In genomic region chr10:99331207-99331803, GRCh38 we compare ENCODE assay signal across 11 cellular contexts. TPM values are rescaled to one million over a fixed set of nuclear protein-coding genes. Genes with fewer than 3 reads are reported as not detected.
DNase-seq lines count a peak whose midpoint lies in the region; ATAC-seq and TF ChIP-seq lines count a peak whose summit lies in the region.
"Had no signal": no experiment of that assay in that cellular context is flagged by ENCODE, and none has a peak within 500 bp of the region (broad histone marks: within the 10 kb centered on the region; RNA-seq: fewer than 3 reads in every experiment).

No MANE protein-coding gene starts in this region.

- WGBS in SK-N-SH (ENCODE audit: low lambda C conversion rate): 36% methylated on average over 5 of the region's 9 CpGs

- no peak for TF ChIP-seq RAD21 in SK-N-SH (IDR thresholded peaks at IDR 0.05; ENCODE audit: low read length)
- no peak for TF ChIP-seq RAD21 in neural cell (conservative IDR thresholded peaks at IDR 0.05)

- DNase-seq in SK-N-SH (no peak), M059J (ENCODE audit: low read depth) (peak; percentile 53), dedifferentiated amniotic fluid mesenchymal stem cell (ENCODE audit: extremely low spot score) (peak; percentile 30), NCI-H2171 treated with DMSO at 0.1 percent for 48 hours (lab: John Stamatoyannopoulos, UW) (no peak), NAMALWA (ENCODE audit: low spot score) (no peak), NCI-H2081 (lab: John Stamatoyannopoulos, UW) (no peak)
- DNase-seq: NCI-H1105; stimulated activated CD4-positive, alpha-beta T cell treated with anti-CD3 and anti-CD28 coated beads, Interleukin-4, amount 100 ng/mL, for 24 hours had no signal

- H4K20me1 ChIP-seq in SK-N-SH (ENCODE audit: insufficient read depth): no peaks in the 10 kb centered on the region
- no peaks in the 10 kb centered on the region for H4K20me1 ChIP-seq in neural cell (ENCODE audit: insufficient read depth)

- H3K4me3 ChIP-seq in SK-N-SH (ENCODE audit: low read depth in 2 of 2, low read length in 1 of 2): no peak overlapping the region
- H3K4me3 ChIP-seq in neural cell (ENCODE audit: low read length): peak overlapping the region; percentile 96

- H3K27ac ChIP-seq in SK-N-SH (ENCODE audit: low read depth in 2 of 2, low read length in 1 of 2) (no peak overlapping the region), neural cell (ENCODE audit: low read length) (no peak overlapping the region)
- H3K27ac ChIP-seq: parathyroid adenoma had no signal

- H3K79me2 ChIP-seq in SK-N-SH (ENCODE audit: insufficient read depth) (no peaks in the 10 kb centered on the region), neural cell (replicated peaks; ENCODE audit: insufficient read depth, low read length) (no peaks in the 10 kb centered on the region)
- H3K79me2 ChIP-seq: parathyroid adenoma had no signal

- CTCF ChIA-PET in SK-N-SH (lab: Yijun Ruan, JAX): interaction anchor here (0.8 kb wide), 1 partner anchor 10 kb away, joined by 3 read pairs; no protein-coding TSS in a partner anchor

- POLR2A ChIA-PET in SK-N-SH (lab: Yijun Ruan, JAX): no interaction called here

- H3K4me1 ChIP-seq in SK-N-SH (ENCODE audit: control insufficient read depth in 1 of 2, insufficient read depth in 2 of 2, low read depth in 1 of 2, low read length in 1 of 2): peaks cover 0 to 18% of the 10 kb centered on the region in 2 experiments; a peak in 1 of 4 replicates

- no peak for ATAC-seq in SK-N-SH treated with all-trans-retinoic acid at 6 μM for 48 hours

- H2AFZ ChIP-seq in SK-N-SH (ENCODE audit: low read depth) (no peak overlapping the region), neural cell (ENCODE audit: low read depth, low read length) (no peak overlapping the region)

- H3K9me2 ChIP-seq in SK-N-SH (no peaks in the 10 kb centered on the region), neural cell (ENCODE audit: insufficient read depth, low read length) (no peaks in the 10 kb centered on the region)

- H3K4me2 ChIP-seq in SK-N-SH (no peak overlapping the region), neural cell (ENCODE audit: low read length) (no peak overlapping the region)

- H3K9me3 ChIP-seq in SK-N-SH: no peaks in the 10 kb centered on the region
- H3K9me3 ChIP-seq in neural cell (ENCODE audit: low read length): no peaks in the 10 kb centered on the region

- no peak for TF ChIP-seq CTCF in SK-N-SH (IDR thresholded peaks at IDR 0.05)
- TF ChIP-seq CTCF in neural cell (IDR thresholded peaks at IDR 0.05; ENCODE audit: poor library complexity, severe bottlenecking): no peak

- peaks cover 27% of the 10 kb centered on the region for H3K27me3 ChIP-seq in SK-N-SH (ENCODE audit: insufficient read depth)
- peaks cover 34% of the 10 kb centered on the region for H3K27me3 ChIP-seq in neural cell (ENCODE audit: insufficient read depth, low read depth, low read length)

- H3K9ac ChIP-seq in SK-N-SH (no peak overlapping the region), neural cell (ENCODE audit: low read length) (no peak overlapping the region)
- H3K9ac ChIP-seq: parathyroid adenoma had no signal

- TF ChIP-seq EP300 in SK-N-SH (IDR thresholded peaks at IDR 0.05; ENCODE audit: borderline replicate concordance in 1 of 2, low read depth in 1 of 2, low read length in 1 of 2) (no peak), neural cell (conservative IDR thresholded peaks at IDR 0.05; ENCODE audit: poor library complexity, severe bottlenecking) (no peak)

- H3F3A ChIP-seq in SK-N-SH (replicated peaks; ENCODE audit: insufficient read depth): no peaks in the 10 kb centered on the region
- H3F3A ChIP-seq in neural cell (ENCODE audit: insufficient read depth, low read length, poor library complexity, severe bottlenecking): peaks cover 5% of the 10 kb centered on the region

- no peaks in the 10 kb centered on the region for H3K36me3 ChIP-seq in SK-N-SH (replicated peaks in 1 of 2; ENCODE audit: control insufficient read depth in 1 of 2, insufficient read depth in 2 of 2, low read length in 1 of 2)
- H3K36me3 ChIP-seq in neural cell (ENCODE audit: insufficient read depth, low read length): no peaks in the 10 kb centered on the region

TF ChIP-seq in SK-N-SH, 30 proteins besides CTCF, POLR2A, EP300 and RAD21 (continues in another document):
- TF ChIP-seq, protein P1, sequence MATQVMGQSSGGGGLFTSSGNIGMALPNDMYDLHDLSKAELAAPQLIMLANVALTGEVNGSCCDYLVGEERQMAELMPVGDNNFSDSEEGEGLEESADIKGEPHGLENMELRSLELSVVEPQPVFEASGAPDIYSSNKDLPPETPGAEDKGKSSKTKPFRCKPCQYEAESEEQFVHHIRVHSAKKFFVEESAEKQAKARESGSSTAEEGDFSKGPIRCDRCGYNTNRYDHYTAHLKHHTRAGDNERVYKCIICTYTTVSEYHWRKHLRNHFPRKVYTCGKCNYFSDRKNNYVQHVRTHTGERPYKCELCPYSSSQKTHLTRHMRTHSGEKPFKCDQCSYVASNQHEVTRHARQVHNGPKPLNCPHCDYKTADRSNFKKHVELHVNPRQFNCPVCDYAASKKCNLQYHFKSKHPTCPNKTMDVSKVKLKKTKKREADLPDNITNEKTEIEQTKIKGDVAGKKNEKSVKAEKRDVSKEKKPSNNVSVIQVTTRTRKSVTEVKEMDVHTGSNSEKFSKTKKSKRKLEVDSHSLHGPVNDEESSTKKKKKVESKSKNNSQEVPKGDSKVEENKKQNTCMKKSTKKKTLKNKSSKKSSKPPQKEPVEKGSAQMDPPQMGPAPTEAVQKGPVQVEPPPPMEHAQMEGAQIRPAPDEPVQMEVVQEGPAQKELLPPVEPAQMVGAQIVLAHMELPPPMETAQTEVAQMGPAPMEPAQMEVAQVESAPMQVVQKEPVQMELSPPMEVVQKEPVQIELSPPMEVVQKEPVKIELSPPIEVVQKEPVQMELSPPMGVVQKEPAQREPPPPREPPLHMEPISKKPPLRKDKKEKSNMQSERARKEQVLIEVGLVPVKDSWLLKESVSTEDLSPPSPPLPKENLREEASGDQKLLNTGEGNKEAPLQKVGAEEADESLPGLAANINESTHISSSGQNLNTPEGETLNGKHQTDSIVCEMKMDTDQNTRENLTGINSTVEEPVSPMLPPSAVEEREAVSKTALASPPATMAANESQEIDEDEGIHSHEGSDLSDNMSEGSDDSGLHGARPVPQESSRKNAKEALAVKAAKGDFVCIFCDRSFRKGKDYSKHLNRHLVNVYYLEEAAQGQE (IDR thresholded peaks at IDR 0.05; ENCODE audit: low read depth, low read length): peak; percentile 89

TF ChIP-seq in SK-N-SH treated with all-trans-retinoic acid at 6 μM for 48 hours, 23 proteins besides CTCF, POLR2A, EP300 and RAD21:
- TF ChIP-seq SNAI2 (CRISPR knock-in tag; IDR thresholded peaks at IDR 0.05) (no peak), PPARA (CRISPR knock-in tag; IDR thresholded peaks at IDR 0.05; ENCODE audit: borderline replicate concordance) (no peak), ZFP30 (CRISPR knock-in tag; IDR thresholded peaks at IDR 0.05) (no peak), GLIS3 (CRISPR knock-in tag; IDR thresholded peaks at IDR 0.05) (no peak), TCF4 (CRISPR knock-in tag; IDR thresholded peaks at IDR 0.05; ENCODE audit: borderline replicate concordance) (no peak), ZNF565 (CRISPR knock-in tag; conservative IDR thresholded peaks at IDR 0.05; ENCODE audit: low read depth) (no peak), BACH2 (CRISPR knock-in tag; IDR thresholded peaks at IDR 0.05; ENCODE audit: borderline replicate concordance) (no peak), ZNF8 (CRISPR knock-in tag; IDR thresholded peaks at IDR 0.05) (no peak), RARB (CRISPR knock-in tag; IDR thresholded peaks at IDR 0.05) (no peak), ISL1 (CRISPR knock-in tag; IDR thresholded peaks at IDR 0.05) (no peak)

TF ChIP-seq in neural cell, 6 proteins besides CTCF, POLR2A, EP300 and RAD21:
- TF ChIP-seq POLR2AphosphoS5 (IDR thresholded peaks at IDR 0.05) (no peak), SMC3 (conservative IDR thresholded peaks at IDR 0.05; ENCODE audit: poor library complexity) (no peak), MXI1 (conservative IDR thresholded peaks at IDR 0.05; ENCODE audit: poor library complexity, severe bottlenecking) (no peak), TAF1 (IDR thresholded peaks at IDR 0.05; ENCODE audit: low read depth) (no peak)
- TF ChIP-seq, protein P1 (IDR thresholded peaks at IDR 0.05; ENCODE audit: borderline replicate concordance): no peak

RNA-seq across cellular contexts. Expression of gene CNNM1, which starts 2.1 kb away (rescaled TPM):
- polyA plus RNA-seq in SK-N-SH (2012; rRNA removed) (0.12 and 0.16 TPM in 2 replicates), neural cell (1.3 and 1.5 TPM in 2 replicates)
- polyA plus RNA-seq in SK-N-SH (2012; cell fraction: cytosol; rRNA removed): 0.09 and 0.20 TPM in 2 replicates
- 0.12 and 0.13 TPM in 2 replicates for polyA plus RNA-seq in SK-N-SH (2012; cell fraction: nucleus; rRNA removed)
- 1.6 and 2.4 TPM in 2 replicates for total RNA-seq in M059J (2014; rRNA removed; shearing (Covaris generic))
- polyA minus RNA-seq in neural cell: 3.9 and 4.9 TPM in 2 replicates

Comparison
In these comparisons a context has a peak if more than half of its experiments do, and no peak if none do; other contexts are left out.
1. DNase-seq: peak in M059J (single experiment) and dedifferentiated amniotic fluid mesenchymal stem cell (single experiment); none in SK-N-SH (single experiment), NCI-H2171 treated with DMSO at 0.1 percent for 48 hours (single experiment), NAMALWA (single experiment) and NCI-H2081 (0 of 2).